Comparison of ENCODE assay signal across 8 cellular contexts in the genomic region with DNA sequence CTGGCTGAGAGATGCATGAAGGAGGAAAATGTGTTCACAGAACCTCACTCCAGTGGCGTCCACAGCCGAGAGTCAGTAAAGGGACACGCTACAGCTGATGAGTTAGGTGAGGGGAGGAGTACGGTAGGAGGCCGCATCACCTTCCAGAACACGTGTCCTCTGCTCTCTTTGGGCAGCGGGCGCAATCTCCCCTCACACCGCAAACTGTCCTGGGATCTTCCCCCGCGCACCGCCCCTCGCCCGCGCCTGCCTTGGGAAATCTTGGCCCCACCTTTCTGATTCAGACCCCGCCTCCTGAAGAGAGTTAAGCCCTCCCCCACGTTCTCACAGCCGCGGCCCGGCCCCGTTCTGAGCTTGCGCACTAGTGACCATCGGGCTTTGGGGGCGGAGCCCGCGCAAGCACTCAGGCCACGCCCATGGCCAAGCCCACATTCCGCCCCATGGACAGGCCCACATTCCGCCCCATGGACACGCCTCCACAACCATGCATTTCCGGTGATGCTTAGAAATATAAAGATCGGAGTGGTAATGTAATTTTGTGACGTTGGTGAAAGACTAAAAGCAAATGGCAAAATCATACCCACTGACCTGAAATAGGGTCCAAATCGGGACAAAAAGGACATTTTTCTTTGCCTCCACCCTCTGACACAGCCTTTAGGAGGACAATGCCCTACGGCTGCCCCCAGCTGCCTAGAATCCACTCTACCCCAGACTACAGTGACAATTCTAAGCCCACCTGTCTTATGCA. TPM values are rescaled to one million over a fixed set of nuclear protein-coding genes. Genes with fewer than 3 reads are reported as not detected.
A peak's percentile ranks its signal among the peaks of the same experiment; 100 is the strongest.
DNase-seq lines count a peak whose midpoint lies in the region; ATAC-seq, FAIRE-seq and TF ChIP-seq lines count a peak whose summit lies in the region.

No MANE protein-coding gene starts in this region.

- no peak for TF ChIP-seq CTCF in DOHH2 (IDR thresholded peaks at IDR 0.05; ENCODE audit: low read depth, low read length, poor library complexity, severe bottlenecking)
- no peak for TF ChIP-seq CTCF in RWPE2 (IDR thresholded peaks at IDR 0.05; ENCODE audit: poor library complexity, severe bottlenecking)
- TF ChIP-seq CTCF in neural cell (IDR thresholded peaks at IDR 0.05; ENCODE audit: poor library complexity, severe bottlenecking) = no peak

- H3K36me3 ChIP-seq in DOHH2 (ENCODE audit: control insufficient read depth, low read length) (no peaks in the 10 kb centered on the region), RWPE2 (ENCODE audit: low read depth) (no peaks in the 10 kb centered on the region), neural cell (ENCODE audit: insufficient read depth, low read length) (no peaks in the 10 kb centered on the region)

- H3K4me3 ChIP-seq in DOHH2 (ENCODE audit: low read length) = peak overlapping the region; percentile 74
- H3K4me3 ChIP-seq in RWPE2 (ENCODE audit: severe bottlenecking) = peak overlapping the region; percentile 31
- H3K4me3 ChIP-seq in neural cell (ENCODE audit: low read length) = peak overlapping the region; percentile 67

- no peaks in the 10 kb centered on the region; the same call in 1 of the 2 replicates for H3K27me3 ChIP-seq in DOHH2 (ENCODE audit: control insufficient read depth, low read length)
- H3K27me3 ChIP-seq in RWPE2 (ENCODE audit: insufficient read depth, poor library complexity, severe bottlenecking) = no peaks in the 10 kb centered on the region
- no peaks in the 10 kb centered on the region for H3K27me3 ChIP-seq in neural cell (ENCODE audit: insufficient read depth, low read depth, low read length)

- H3K9me2 ChIP-seq in DOHH2 (replicated peaks; ENCODE audit: control insufficient read depth, low read length) = no peaks in the 10 kb centered on the region
- H3K9me2 ChIP-seq in neural cell (ENCODE audit: insufficient read depth, low read length) = no peaks in the 10 kb centered on the region

- ATAC-seq in RWPE2 (ENCODE audit: low read depth) = peak; percentile 89
- ATAC-seq in stimulated activated naive CD8-positive, alpha-beta T cell treated with anti-CD3 and anti-CD28 coated beads, Interleukin-15, Interleukin-2, amounts not matched to agents 100 U/mL and 50 U/mL, for 24 hours = peak; percentile 98

- H3K9me3 ChIP-seq in DOHH2 (ENCODE audit: control insufficient read depth, insufficient read depth, low read length) (no peaks in the 10 kb centered on the region), RWPE2 (ENCODE audit: severe bottlenecking) (no peaks in the 10 kb centered on the region), neural cell (ENCODE audit: low read length) (no peaks in the 10 kb centered on the region)

- peaks cover 9% of the 10 kb centered on the region; the same call in 1 of the 2 replicates for H3K4me1 ChIP-seq in DOHH2 (ENCODE audit: control insufficient read depth, low read length)
- H3K4me1 ChIP-seq in RWPE2 (ENCODE audit: insufficient read depth, poor library complexity, severe bottlenecking) = peaks cover 4% of the 10 kb centered on the region

- TF ChIP-seq POLR2A in H54 (IDR thresholded peaks at IDR 0.05; ENCODE audit: low read depth, low read length) = no peak; the same call in 1 of the 2 replicates

- TF ChIP-seq RAD21 in neural cell (conservative IDR thresholded peaks at IDR 0.05) = peak; percentile 10

- peak; percentile 52 for DNase-seq in H54 (ENCODE audit: insufficient read length, low spot score)
- peak; percentile 92 for DNase-seq in M059J (ENCODE audit: low read depth)
- DNase-seq in RWPE2 (ENCODE audit: low spot score) = peak; percentile 81
- DNase-seq in activated gamma-delta T cell (lab: John Stamatoyannopoulos, UW) = peak; percentile 68
- DNase-seq in fibroblast of the conjunctiva (ENCODE audit: low read depth) = peak; percentile 82
- peak; percentile 89 for DNase-seq in stimulated activated naive CD8-positive, alpha-beta T cell treated with anti-CD3 and anti-CD28 coated beads, Interleukin-15, Interleukin-2, amounts not matched to agents 100 U/mL and 50 U/mL, for 24 hours

- H3K79me2 ChIP-seq in DOHH2 (ENCODE audit: control insufficient read depth, low read length) (no peaks in the 10 kb centered on the region), neural cell (replicated peaks; ENCODE audit: insufficient read depth, low read length) (no peaks in the 10 kb centered on the region)

- H2AFZ ChIP-seq in neural cell (ENCODE audit: low read depth, low read length) = peak overlapping the region; percentile 21

- H3K9ac ChIP-seq in neural cell (ENCODE audit: low read length) = peak overlapping the region; percentile 62

- H3F3A ChIP-seq in DOHH2 (ENCODE audit: control insufficient read depth, insufficient read depth) (no peaks in the 10 kb centered on the region), neural cell (ENCODE audit: insufficient read depth, low read length, poor library complexity, severe bottlenecking) (no peaks in the 10 kb centered on the region)

- no peak for TF ChIP-seq EP300 in neural cell (conservative IDR thresholded peaks at IDR 0.05; ENCODE audit: poor library complexity, severe bottlenecking)

- H3K27ac ChIP-seq in DOHH2 (ENCODE audit: low read depth, low read length) = no peak overlapping the region
- no peak overlapping the region for H3K27ac ChIP-seq in RWPE2 (ENCODE audit: poor library complexity, severe bottlenecking)
- H3K27ac ChIP-seq in neural cell (ENCODE audit: low read length) = peak overlapping the region; percentile 55

- H4K20me1 ChIP-seq in DOHH2 (ENCODE audit: control insufficient read depth, insufficient read depth, low read depth, low read length) (no peaks in the 10 kb centered on the region), neural cell (ENCODE audit: insufficient read depth) (no peaks in the 10 kb centered on the region)

- peak; percentile 92 for FAIRE-seq in H54 (lab: Jason Lieb, UNC)

- H3K4me2 ChIP-seq in DOHH2 (ENCODE audit: low read length) (peak overlapping the region; percentile 76), neural cell (ENCODE audit: low read length) (peak overlapping the region; percentile 51)

TF ChIP-seq in neural cell, 6 proteins besides CTCF, POLR2A, EP300 and RAD21:
- peak; percentile 63 for TF ChIP-seq MXI1 (conservative IDR thresholded peaks at IDR 0.05; ENCODE audit: poor library complexity, severe bottlenecking)
- TF ChIP-seq, protein P1, sequence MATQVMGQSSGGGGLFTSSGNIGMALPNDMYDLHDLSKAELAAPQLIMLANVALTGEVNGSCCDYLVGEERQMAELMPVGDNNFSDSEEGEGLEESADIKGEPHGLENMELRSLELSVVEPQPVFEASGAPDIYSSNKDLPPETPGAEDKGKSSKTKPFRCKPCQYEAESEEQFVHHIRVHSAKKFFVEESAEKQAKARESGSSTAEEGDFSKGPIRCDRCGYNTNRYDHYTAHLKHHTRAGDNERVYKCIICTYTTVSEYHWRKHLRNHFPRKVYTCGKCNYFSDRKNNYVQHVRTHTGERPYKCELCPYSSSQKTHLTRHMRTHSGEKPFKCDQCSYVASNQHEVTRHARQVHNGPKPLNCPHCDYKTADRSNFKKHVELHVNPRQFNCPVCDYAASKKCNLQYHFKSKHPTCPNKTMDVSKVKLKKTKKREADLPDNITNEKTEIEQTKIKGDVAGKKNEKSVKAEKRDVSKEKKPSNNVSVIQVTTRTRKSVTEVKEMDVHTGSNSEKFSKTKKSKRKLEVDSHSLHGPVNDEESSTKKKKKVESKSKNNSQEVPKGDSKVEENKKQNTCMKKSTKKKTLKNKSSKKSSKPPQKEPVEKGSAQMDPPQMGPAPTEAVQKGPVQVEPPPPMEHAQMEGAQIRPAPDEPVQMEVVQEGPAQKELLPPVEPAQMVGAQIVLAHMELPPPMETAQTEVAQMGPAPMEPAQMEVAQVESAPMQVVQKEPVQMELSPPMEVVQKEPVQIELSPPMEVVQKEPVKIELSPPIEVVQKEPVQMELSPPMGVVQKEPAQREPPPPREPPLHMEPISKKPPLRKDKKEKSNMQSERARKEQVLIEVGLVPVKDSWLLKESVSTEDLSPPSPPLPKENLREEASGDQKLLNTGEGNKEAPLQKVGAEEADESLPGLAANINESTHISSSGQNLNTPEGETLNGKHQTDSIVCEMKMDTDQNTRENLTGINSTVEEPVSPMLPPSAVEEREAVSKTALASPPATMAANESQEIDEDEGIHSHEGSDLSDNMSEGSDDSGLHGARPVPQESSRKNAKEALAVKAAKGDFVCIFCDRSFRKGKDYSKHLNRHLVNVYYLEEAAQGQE (IDR thresholded peaks at IDR 0.05; ENCODE audit: borderline replicate concordance) = peak; percentile 23
- TF ChIP-seq POLR2AphosphoS5 (IDR thresholded peaks at IDR 0.05) = peak; percentile 58
- no peak for TF ChIP-seq SMC3 (conservative IDR thresholded peaks at IDR 0.05; ENCODE audit: poor library complexity)

RNA-seq across cellular contexts. Expression of a gene that starts 13.3 kb away (rescaled TPM):
- total RNA-seq in M059J (2014; rRNA removed; shearing (Covaris generic)) = 12.6 and 13.4 TPM in 2 replicates
- not detected in 2 replicates for polyA plus RNA-seq in neural cell
- polyA minus RNA-seq in neural cell = not detected in 2 replicates

RNA-seq across cellular contexts. Expression of a gene that starts 18.3 kb away (rescaled TPM):
- total RNA-seq in M059J (2014; rRNA removed; shearing (Covaris generic)) = 49.2 and 57.1 TPM in 2 replicates
- polyA plus RNA-seq in neural cell = 8.5 and 9.8 TPM in 2 replicates
- polyA minus RNA-seq in neural cell = 7.8 and 8.3 TPM in 2 replicates

RNA-seq across cellular contexts. Expression of a gene that starts 28.1 kb away (rescaled TPM):
- 166 and 172 TPM in 2 replicates for total RNA-seq in M059J (2014; rRNA removed; shearing (Covaris generic))
- polyA plus RNA-seq in neural cell = 50.6 and 53.0 TPM in 2 replicates
- 30.7 and 32.6 TPM in 2 replicates for polyA minus RNA-seq in neural cell

RNA-seq across cellular contexts. Expression of a gene that starts 47.9 kb away (rescaled TPM):
- total RNA-seq in M059J (2014; rRNA removed; shearing (Covaris generic)) = 40.3 and 51.3 TPM in 2 replicates
- polyA plus RNA-seq in neural cell = 3.5 and 4.1 TPM in 2 replicates
- 4.1 and 4.7 TPM in 2 replicates for polyA minus RNA-seq in neural cell
